ENCODE assay signal across 18 cellular contexts in genomic region chr3:10560060-10560861, GRCh38. TPM values are rescaled to one million over a fixed set of nuclear protein-coding genes. Genes with fewer than 3 reads are reported as not detected.
"Had no signal": no experiment of that assay in that cellular context is flagged by ENCODE, and none has a peak within 500 bp of the region (broad histone marks: within the 10 kb centered on the region; RNA-seq: fewer than 3 reads in every experiment).

No MANE protein-coding gene starts in this region.

- H3K36me3 ChIP-seq: adrenal gland, esophagus squamous epithelium, neutrophil had no signal

- DNase-seq: activated CD4-positive, alpha-beta T cell treated with anti-CD3 and anti-CD28 coated beads, Interleukin-2, amount 50 U/mL, for 48 hours; activated gamma-delta T cell treated with Interleukin-2 at 50 U/mL for 16 hours; effector memory CD8-positive, alpha-beta T cell; esophagus squamous epithelium; immature natural killer cell; mesendoderm; retina had no signal

- H3K9ac ChIP-seq: parathyroid adenoma had no signal

- H3K27ac ChIP-seq: adrenal gland, esophagus squamous epithelium, neutrophil, parathyroid adenoma, SK-N-MC, skin epidermis had no signal

- FAIRE-seq: astrocyte, bronchial epithelial cell, TTC549, urothelium cell line had no signal

- H2AFZ ChIP-seq: parathyroid adenoma had no signal

- H3K9me3 ChIP-seq: adrenal gland, neutrophil had no signal

- H3K27me3 ChIP-seq: neutrophil had no signal

- H3K79me2 ChIP-seq: parathyroid adenoma had no signal

- H3K4me1 ChIP-seq: adrenal gland, esophagus squamous epithelium, parathyroid adenoma had no signal

- ATAC-seq: activated naive CD4-positive, alpha-beta T cell treated with anti-CD3 and anti-CD28 coated beads, Interleukin-2, amount 50 U/mL, for 72 hours; effector memory CD8-positive, alpha-beta T cell; naive thymus-derived CD8-positive, alpha-beta T cell had no signal

- H3K4me3 ChIP-seq: adrenal gland, esophagus squamous epithelium, SK-N-MC, skin epidermis had no signal

RNA-seq across cellular contexts. Expression of gene ATP2B2, which starts 54.9 kb away (rescaled TPM):
- total RNA-seq: activated naive CD4-positive, alpha-beta T cell treated with anti-CD3 and anti-CD28 coated beads, Interleukin-2, amount 50 U/mL, for 72 hours; bronchial epithelial cell; naive thymus-derived CD8-positive, alpha-beta T cell had no signal
- polyA plus RNA-seq: immature natural killer cell; naive thymus-derived CD8-positive, alpha-beta T cell had no signal
